In genomic region chr5:62077823-62078550, GRCh38 we compare ENCODE assay signal across 23 cellular contexts.
"Had no signal": no experiment of that assay in that cellular context is flagged by ENCODE, and none has a peak within 500 bp of the region (broad histone marks: within the 10 kb centered on the region; RNA-seq: fewer than 3 reads in every experiment).

No MANE protein-coding gene starts in this region.

- H3K4me1 Mint-ChIP-seq: activated naive CD8-positive, alpha-beta T cell treated with anti-CD3 and anti-CD28 coated beads, Interleukin-2, amount 10 ng/mL, durations not matched to agents 7 days and 5 days; activated T-helper 17 cell treated with anti-CD3 and anti-CD28 coated beads, Interleukin-2, amount 50 U/mL, for 72 hours had no signal

- H3K9me3 ChIP-seq: adrenal gland, SJCRH30, SK-N-SH had no signal

- H3K4me2 ChIP-seq: SK-N-SH had no signal

- H3K27ac Mint-ChIP-seq: activated CD4-positive, alpha-beta memory T cell treated with anti-CD3 and anti-CD28 coated beads for 36 hours; activated naive CD8-positive, alpha-beta T cell treated with anti-CD3 and anti-CD28 coated beads, Interleukin-2, amount 10 ng/mL, durations not matched to agents 7 days and 5 days; activated T-helper 17 cell treated with anti-CD3 and anti-CD28 coated beads, Interleukin-2, amount 50 U/mL, for 72 hours; WTC11 had no signal

- H3K27me3 Mint-ChIP-seq: activated CD4-positive, alpha-beta memory T cell treated with anti-CD3 and anti-CD28 coated beads for 36 hours had no signal

- DNase-seq: activated CD4-positive, alpha-beta memory T cell treated with anti-CD3 and anti-CD28 coated beads for 36 hours; activated CD4-positive, alpha-beta T cell treated with anti-CD3 and anti-CD28 coated beads for 48 hours; activated CD4-positive, CD25-positive, alpha-beta regulatory T cell treated with anti-CD3 and anti-CD28 coated beads, Interleukin-2, amount 50 U/mL, for 72 hours; activated CD8-positive, alpha-beta memory T cell treated with anti-CD3 and anti-CD28 coated beads for 24 hours; activated gamma-delta T cell; activated naive CD4-positive, alpha-beta T cell treated with anti-CD3 and anti-CD28 coated beads, Interleukin-2, amount 50 U/mL, for 16 hours; activated naive CD8-positive, alpha-beta T cell treated with anti-CD3 and anti-CD28 coated beads, Interleukin-2, amount 10 ng/mL, durations not matched to agents 7 days and 5 days; activated T-cell treated with anti-CD3 and anti-CD28 coated beads, Interleukin-2, amount 50 U/mL, for 4 hours; adrenal gland; anterior cingulate cortex; caudate nucleus; NCI-H1048; NCI-H146; NCI-H1930; NCI-H2171; NCI-H2227 treated with DMSO at 0.1 percent for 48 hours; NCI-H526; NCI-H774; Right ventricle myocardium superior; SJCRH30; SK-N-SH had no signal

- H3K27me3 ChIP-seq: adrenal gland, SJCRH30 had no signal

- H3K27ac ChIP-seq: adrenal gland, SJCRH30 had no signal

- H3K36me3 Mint-ChIP-seq: activated CD4-positive, alpha-beta memory T cell treated with anti-CD3 and anti-CD28 coated beads for 36 hours; activated naive CD8-positive, alpha-beta T cell treated with anti-CD3 and anti-CD28 coated beads, Interleukin-2, amount 10 ng/mL, durations not matched to agents 7 days and 5 days; WTC11 had no signal

- H3K9me3 Mint-ChIP-seq: activated CD4-positive, alpha-beta memory T cell treated with anti-CD3 and anti-CD28 coated beads for 36 hours; activated naive CD8-positive, alpha-beta T cell treated with anti-CD3 and anti-CD28 coated beads, Interleukin-2, amount 10 ng/mL, durations not matched to agents 7 days and 5 days; activated T-cell treated with anti-CD3 and anti-CD28 coated beads, Interleukin-2, amount 50 U/mL, for 4 hours; activated T-helper 17 cell treated with anti-CD3 and anti-CD28 coated beads, Interleukin-2, amount 50 U/mL, for 72 hours; WTC11 had no signal

- H3K4me3 ChIP-seq: adrenal gland, SJCRH30 had no signal

- H3K4me1 ChIP-seq: adrenal gland, SJCRH30 had no signal

- H3K36me3 ChIP-seq: adrenal gland, SJCRH30 had no signal

- H3K4me3 Mint-ChIP-seq: activated CD4-positive, alpha-beta memory T cell treated with anti-CD3 and anti-CD28 coated beads for 36 hours; activated naive CD8-positive, alpha-beta T cell treated with anti-CD3 and anti-CD28 coated beads, Interleukin-2, amount 10 ng/mL, durations not matched to agents 7 days and 5 days; activated T-cell treated with anti-CD3 and anti-CD28 coated beads, Interleukin-2, amount 50 U/mL, for 4 hours; activated T-helper 17 cell treated with anti-CD3 and anti-CD28 coated beads, Interleukin-2, amount 50 U/mL, for 72 hours; WTC11 had no signal

- H3K9ac ChIP-seq: SK-N-SH had no signal
